In genomic region chr11:83051760-83052671, GRCh38 we compare ENCODE assay signal across 7 cellular contexts. TPM values are rescaled to one million over a fixed set of nuclear protein-coding genes. Genes with fewer than 3 reads are reported as not detected.
DNase-seq lines count a peak whose midpoint lies in the region; ATAC-seq and TF ChIP-seq lines count a peak whose summit lies in the region.

No MANE protein-coding gene starts in this region.

- H2BK20ac ChIP-seq in IMR-90 (ENCODE audit: low read depth, low read length): peak overlapping the region; percentile 81

- peaks cover 23% of the 10 kb centered on the region for H3K9me1 ChIP-seq in IMR-90 (ENCODE audit: insufficient read depth, low read length)

- dilution Hi-C loops in IMR-90 (cut with HindIII; ENCODE audit: low sequenced_read_pairs, unreplicated experiment): loop anchor here (25.0 kb wide), 1 partner anchor 110 kb away; the partner anchor contains the start of gene PCF11

- H3K4me2 ChIP-seq in IMR-90 (ENCODE audit: low read depth, low read length): peak overlapping the region; percentile 58

- H3K56ac ChIP-seq in IMR-90 (ENCODE audit: extremely low read depth, insufficient read depth, low read length): peak overlapping the region; percentile 76

- DNase-seq in IMR-90: peak; percentile 98
- DNase-seq in adipocyte (ENCODE audit: low read depth): peak; percentile 97
- peak; percentile 75 for DNase-seq in hepatic stellate cell (ENCODE audit: low spot score)
- no peak for DNase-seq in H7
- DNase-seq in cortex of kidney (lab: John Stamatoyannopoulos, UW): no peak

- H2AFZ ChIP-seq in IMR-90 (replicated peaks; ENCODE audit: low read length, poor library complexity): no peak overlapping the region

- H3K14ac ChIP-seq in IMR-90 (replicated peaks; ENCODE audit: low read depth, low read length): peak overlapping the region; percentile 26

- H2BK120ac ChIP-seq in IMR-90 (ENCODE audit: low read depth, low read length): peak overlapping the region; percentile 69

- peak overlapping the region; percentile 55 for H2BK15ac ChIP-seq in IMR-90 (ENCODE audit: low read depth, low read length)

- peaks cover 14% of the 10 kb centered on the region; the same call in 1 of the 2 replicates for H4K20me1 ChIP-seq in IMR-90 (ENCODE audit: insufficient read depth, low read length)

- no peak for TF ChIP-seq POLR2A in IMR-90 (IDR thresholded peaks at IDR 0.05; ENCODE audit: low read depth, low read length)

- H3K27me3 ChIP-seq in IMR-90 (ENCODE audit: control insufficient read depth, insufficient read depth, low read length) (no peaks in the 10 kb centered on the region), adipocyte (replicated peaks; ENCODE audit: control insufficient read depth, insufficient read depth, low read length) (no peaks in the 10 kb centered on the region), subcutaneous abdominal adipose tissue (ENCODE audit: control insufficient read depth in 5 of 5, insufficient read depth in 4 of 5, low read length in 5 of 5) (no peaks in the 10 kb centered on the region), H7 (ENCODE audit: control insufficient read depth, insufficient read depth, low read length) (no peaks in the 10 kb centered on the region)

- WGBS in IMR-90 (ENCODE audit: extremely low coverage in 2 of 2, insufficient read length in 1 of 2), 2 experiments: no CpG with 5 or more reads among the region's 6 CpGs

- in situ Hi-C loops in IMR-90 (cut with MboI; ENCODE audit: low sequenced_read_pairs): no loop called here

- peak overlapping the region; percentile 29 for H3K23ac ChIP-seq in IMR-90 (ENCODE audit: low read depth, low read length)

- H3K79me1 ChIP-seq in IMR-90 (ENCODE audit: low read depth in 1 of 2, low read length in 2 of 2): peaks cover 15 to 47% of the 10 kb centered on the region in 2 experiments; a peak in 3 of 4 replicates

- no peak overlapping the region for H2AK9ac ChIP-seq in IMR-90 (replicated peaks; ENCODE audit: low read depth, low read length, poor library complexity)

- peak overlapping the region; percentile 60 for H4K91ac ChIP-seq in IMR-90 (ENCODE audit: insufficient read depth, low read depth, low read length)

- peak overlapping the region; percentile 79 for H3K4ac ChIP-seq in IMR-90 (ENCODE audit: low read depth, low read length)

- peak overlapping the region; percentile 91 for H3K27ac ChIP-seq in IMR-90 (ENCODE audit: insufficient read depth, low read length)
- H3K27ac ChIP-seq in subcutaneous abdominal adipose tissue (ENCODE audit: low read depth, low read length): peak overlapping the region; percentile 86

- H4K5ac ChIP-seq in IMR-90 (ENCODE audit: low read depth, low read length): peak overlapping the region; percentile 53

- no TSS peak for BruUV-seq in IMR-90 (replicated peaks; lab: Mats Ljungman, UMichigan)

- TF ChIP-seq CTCF in IMR-90 (conservative IDR thresholded peaks at IDR 0.05; ENCODE audit: low read depth, low read length): no peak

- H3K4me3 ChIP-seq in IMR-90 (ENCODE audit: insufficient read depth, low read depth, low read length) (no peak overlapping the region), adipocyte (ENCODE audit: low read length) (peak overlapping the region; percentile 62), subcutaneous abdominal adipose tissue (ENCODE audit: low read depth in 1 of 5, low read length in 5 of 5) (no peak overlapping the region), H7 (ENCODE audit: insufficient read depth, low read depth, low read length) (no peak overlapping the region)

- POLR2A ChIA-PET in IMR-90 (lab: Charles Lee; ENCODE audit: unreplicated experiment): interaction anchor here (0.7 to 1.5 kb wide), 4 partner anchors 18 to 85 kb away, joined by 3 to 6 read pairs (median 4); partner anchors contain the start of gene RAB30

- H3K4me1 ChIP-seq in IMR-90 (ENCODE audit: control insufficient read depth, insufficient read depth, low read length): peaks cover 23% of the 10 kb centered on the region
- peaks cover 33% of the 10 kb centered on the region for H3K4me1 ChIP-seq in adipocyte (ENCODE audit: control insufficient read depth, insufficient read depth, low read length)
- peaks cover 4 to 40% (median 34%) of the 10 kb centered on the region in 5 donors for H3K4me1 ChIP-seq in subcutaneous abdominal adipose tissue (ENCODE audit: control insufficient read depth in 5 of 5, insufficient read depth in 5 of 5, low read length in 5 of 5)

- peak overlapping the region; percentile 98 for H3K18ac ChIP-seq in IMR-90 (ENCODE audit: low read depth, low read length)

- H3K9ac ChIP-seq in IMR-90 (ENCODE audit: low read depth, low read length): peak overlapping the region; percentile 31
- H3K9ac ChIP-seq in adipocyte (ENCODE audit: low read length): peak overlapping the region; percentile 62
- H3K9ac ChIP-seq in subcutaneous abdominal adipose tissue (ENCODE audit: low read length in 5 of 5): peak overlapping the region in 4 of 5 donors; percentile 22 to 88 (median 48)

- peak overlapping the region; percentile 93 for H2BK5ac ChIP-seq in IMR-90 (ENCODE audit: low read depth, low read length, poor library complexity, severe bottlenecking)

- ATAC-seq in IMR-90 (ENCODE audit: low read depth) (peak; percentile 83), GM19023 (IDR thresholded peaks at IDR 0.05; ENCODE audit: unreplicated experiment) (no peak)

- H2AK5ac ChIP-seq in IMR-90 (ENCODE audit: low read depth, low read length): peak overlapping the region; percentile 61

- H3K36me3 ChIP-seq in IMR-90 (ENCODE audit: control insufficient read depth, insufficient read depth, low read length) (no peaks in the 10 kb centered on the region), adipocyte (ENCODE audit: control insufficient read depth, insufficient read depth, low read length, severe bottlenecking) (no peaks in the 10 kb centered on the region), subcutaneous abdominal adipose tissue (ENCODE audit: control insufficient read depth in 5 of 5, insufficient read depth in 5 of 5, low read length in 5 of 5) (no peaks in the 10 kb centered on the region), H7 (replicated peaks; ENCODE audit: control insufficient read depth, insufficient read depth, low read length) (no peaks in the 10 kb centered on the region; the same call in 1 of the 2 replicates)

- CTCF ChIA-PET in IMR-90 (lab: Yijun Ruan, JAX): interaction anchor here (1.3 to 1.4 kb wide), 2 partner anchors 10 to 31 kb away, joined by 3 to 4 read pairs; no protein-coding TSS in a partner anchor

- H3K9me3 ChIP-seq in IMR-90 (ENCODE audit: control insufficient read depth, insufficient read depth, low read length) (no peaks in the 10 kb centered on the region), adipocyte (ENCODE audit: control insufficient read depth, low read length) (no peaks in the 10 kb centered on the region), subcutaneous abdominal adipose tissue (ENCODE audit: control insufficient read depth in 5 of 5, low read length in 5 of 5) (no peaks in the 10 kb centered on the region)

- H4K8ac ChIP-seq in IMR-90 (ENCODE audit: low read depth in 2 of 2, low read length in 2 of 2): peak overlapping the region; percentile 42 to 58

- intact Hi-C loops in IMR-90 (cut with micrococcal nuclease): loop anchor here (1.0 to 5.0 kb wide), 3 partner anchors 19 to 105 kb away; partner anchors contain the start of genes PCF11 and RAB30

- no peak for TF ChIP-seq RAD21 in IMR-90 (IDR thresholded peaks at IDR 0.05; ENCODE audit: low read length)

TF ChIP-seq in IMR-90, 13 proteins besides CTCF, POLR2A, EP300 and RAD21:
- TF ChIP-seq MAFK (IDR thresholded peaks at IDR 0.05; ENCODE audit: low read depth, low read length) (peak; percentile 29; the same call in 1 of the 2 replicates), FOS (IDR thresholded peaks at IDR 0.05; ENCODE audit: low read depth, low read length) (peak; percentile 92), ELK1 (IDR thresholded peaks at IDR 0.05; ENCODE audit: borderline replicate concordance, low read depth, low read length) (no peak), CEBPB (IDR thresholded peaks at IDR 0.05; ENCODE audit: low read depth, low read length) (peak; percentile 99), NFE2L2 (IDR thresholded peaks at IDR 0.05; ENCODE audit: low read depth, low read length) (peak; percentile 63; the same call in 1 of the 2 replicates), RCOR1 (IDR thresholded peaks at IDR 0.05; ENCODE audit: insufficient replicate concordance, low read length) (peak; percentile 79), CHD1 (IDR thresholded peaks at IDR 0.05; ENCODE audit: low read depth, low read length) (no peak), BHLHE40 (IDR thresholded peaks at IDR 0.05; ENCODE audit: low read depth, low read length) (peak; percentile 60; the same call in 1 of the 2 replicates)

RNA-seq across cellular contexts. Expression of gene RAB30, which starts 19.7 kb away (rescaled TPM):
- 14.4 and 25.6 TPM in 2 replicates for total RNA-seq in IMR-90 (2012; rRNA removed)
- 4.6 and 7.2 TPM in 2 replicates for polyA plus RNA-seq in IMR-90 (2012; rRNA removed)
- polyA plus RNA-seq in IMR-90 (2012; cell fraction: cytosol; rRNA removed): 1.9 and 2.1 TPM in 2 replicates
- 2.1 and 7.3 TPM in 2 replicates for polyA plus RNA-seq in IMR-90 (2012; cell fraction: nucleus; rRNA removed; ENCODE audit: low replicate concordance)
- total RNA-seq in H7 (2014; rRNA removed; shearing (Covaris generic)): 4.5 and 6.2 TPM in 2 replicates

Comparison
In these comparisons a context has a peak if more than half of its experiments do, and no peak if none do; other contexts are left out.
1. DNase-seq: peak in IMR-90 (single experiment), adipocyte (single experiment) and hepatic stellate cell (single experiment); none in H7 (single experiment) and cortex of kidney (single experiment).
2. Peak in every context shown above with its lines, with median percentiles within 50 percentile points of each other: H3K9ac ChIP-seq.